Comparison of ENCODE assay signal across 8 cellular contexts in the genomic region with DNA sequence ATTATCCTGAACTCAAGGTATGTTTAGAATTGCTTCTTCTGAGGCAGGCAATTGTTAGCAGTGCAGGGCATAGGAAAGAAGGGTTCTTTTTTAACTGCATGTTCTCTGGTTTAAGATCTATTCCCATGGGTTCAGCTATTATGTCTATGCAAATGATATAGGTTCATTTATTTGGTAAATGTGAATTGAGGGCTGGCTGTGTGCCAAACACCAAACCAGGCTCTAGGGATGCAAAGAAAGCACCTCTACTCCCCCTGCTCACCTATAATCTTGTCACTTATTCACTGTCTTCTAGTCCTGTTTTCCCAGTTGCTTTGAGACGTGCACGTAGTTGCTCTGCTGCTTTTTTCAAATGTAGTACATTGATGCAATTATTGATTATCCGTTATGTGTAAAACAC. TPM values are rescaled to one million over a fixed set of nuclear protein-coding genes. Genes with fewer than 3 reads are reported as not detected.
A peak's percentile ranks its signal among the peaks of the same experiment; 100 is the strongest.
DNase-seq lines count a peak whose midpoint lies in the region; ATAC-seq and TF ChIP-seq lines count a peak whose summit lies in the region.

No MANE protein-coding gene starts in this region.

- DNase-seq in HCT116 (ENCODE audit: low read depth, low spot score) (no peak), glutamatergic neuron (no peak), occipital lobe (lab: John Stamatoyannopoulos, UW) (no peak), NCI-H2227 (lab: John Stamatoyannopoulos, UW; ENCODE audit: unreplicated experiment) (no peak)
- DNase-seq in stimulated activated CD4-positive, alpha-beta T cell treated with anti-CD3 and anti-CD28 coated beads, Interleukin-2, amount 100 ng/mL, for 24 hours, result no peak

- no peaks in the 10 kb centered on the region for H3K36me3 ChIP-seq in HCT116 (ENCODE audit: control insufficient read depth in 1 of 2, insufficient read depth in 2 of 2, low read length in 2 of 2)

- H3K27ac ChIP-seq in HCT116 (ENCODE audit: low read depth, low read length) (no peak overlapping the region), skin epidermis (peak overlapping the region in 18 of 21 experiments; percentile 10 to 92 (median 79))

- H3K4me3 ChIP-seq in HCT116 (replicated peaks in 1 of 2; ENCODE audit: low read depth in 1 of 2, low read length in 2 of 2) (peak overlapping the region; percentile 75 to 86), skin epidermis (peak overlapping the region; percentile 43 to 78 (median 69))

- H3K9me3 ChIP-seq in HCT116 (ENCODE audit: control insufficient read depth in 1 of 2, insufficient read depth in 1 of 2, low read depth in 1 of 2, low read length in 2 of 2), result no peaks in the 10 kb centered on the region

- H3K27me3 Mint-ChIP-seq in T-helper 1 cell treated with Interleukin-12 subunit alpha and Interleukin-12 subunit beta and Interleukin-4 antibody, amounts not matched to agents 30 μg/mL and 1 μg/mL, for 36 hours (ENCODE audit: low read depth), result peaks cover 4% of the 10 kb centered on the region
- H3K27me3 Mint-ChIP-seq in glutamatergic neuron (ENCODE audit: unreplicated experiment), result no peaks in the 10 kb centered on the region

- no TSS peak for BruUV-seq in HCT116 (replicated peaks; lab: Mats Ljungman, UMichigan)

- H2AFZ ChIP-seq in HCT116 (ENCODE audit: low read depth, low read length, poor library complexity, severe bottlenecking), result peak overlapping the region; percentile 89

- peaks cover 35% of the 10 kb centered on the region for H3K4me1 Mint-ChIP-seq in T-helper 1 cell treated with Interleukin-12 subunit alpha and Interleukin-12 subunit beta and Interleukin-4 antibody, amounts not matched to agents 30 μg/mL and 1 μg/mL, for 36 hours (ENCODE audit: low read depth)
- peaks cover 12% of the 10 kb centered on the region for H3K4me1 Mint-ChIP-seq in glutamatergic neuron (ENCODE audit: low read depth, unreplicated experiment)

- TF ChIP-seq RAD21 in HCT116 (IDR thresholded peaks at IDR 0.05; ENCODE audit: low read depth), result no peak

- H3K4me2 ChIP-seq in HCT116 (ENCODE audit: low read length), result peak overlapping the region; percentile 80

- POLR2A ChIA-PET in HCT116 (lab: Charles Lee), result no interaction called here

- peaks cover 9 to 19% of the 10 kb centered on the region in 2 experiments; a peak in 2 of 4 replicates for H3K4me1 ChIP-seq in HCT116 (ENCODE audit: control insufficient read depth in 1 of 2, insufficient read depth in 2 of 2, low read length in 2 of 2)

- no peaks in the 10 kb centered on the region for H3K27me3 ChIP-seq in HCT116 (ENCODE audit: insufficient read depth, low read length)

- H3K9me3 Mint-ChIP-seq in T-helper 1 cell treated with Interleukin-12 subunit alpha and Interleukin-12 subunit beta and Interleukin-4 antibody, amounts not matched to agents 30 μg/mL and 1 μg/mL, for 36 hours, result peaks cover 15% of the 10 kb centered on the region
- peaks cover 7% of the 10 kb centered on the region for H3K9me3 Mint-ChIP-seq in glutamatergic neuron (ENCODE audit: unreplicated experiment)

- RAD21 ChIA-PET in HCT116 (lab: Charles Lee; ENCODE audit: low non-redundant PET in 1 of 2, low total read pairs in 2 of 2, uncharacterized antibody in 2 of 2, unreplicated experiment in 2 of 2), result no interaction called here

- peak overlapping the region; percentile 99 for H3K4me3 Mint-ChIP-seq in T-helper 1 cell treated with Interleukin-12 subunit alpha and Interleukin-12 subunit beta and Interleukin-4 antibody, amounts not matched to agents 30 μg/mL and 1 μg/mL, for 36 hours
- H3K4me3 Mint-ChIP-seq in glutamatergic neuron (ENCODE audit: unreplicated experiment), result peak overlapping the region; percentile 99

- H3K36me3 Mint-ChIP-seq in T-helper 1 cell treated with Interleukin-12 subunit alpha and Interleukin-12 subunit beta and Interleukin-4 antibody, amounts not matched to agents 30 μg/mL and 1 μg/mL, for 36 hours (ENCODE audit: low read depth), result peaks cover 5% of the 10 kb centered on the region
- no peaks in the 10 kb centered on the region for H3K36me3 Mint-ChIP-seq in glutamatergic neuron (ENCODE audit: unreplicated experiment)

- peak overlapping the region; percentile 98 for H3K27ac Mint-ChIP-seq in T-helper 1 cell treated with Interleukin-12 subunit alpha and Interleukin-12 subunit beta and Interleukin-4 antibody, amounts not matched to agents 30 μg/mL and 1 μg/mL, for 36 hours
- peak overlapping the region; percentile 91 for H3K27ac Mint-ChIP-seq in glutamatergic neuron (ENCODE audit: unreplicated experiment)

- H3K9ac ChIP-seq in HCT116 (ENCODE audit: low read length), result no peak overlapping the region

- no peaks in the 10 kb centered on the region for H4K20me1 ChIP-seq in HCT116 (ENCODE audit: insufficient read depth)

- CTCF ChIA-PET in HCT116 (lab: Charles Lee), result interaction anchor here (0.9 kb wide), 1 partner anchor 11 kb away, joined by 3 read pairs; no protein-coding TSS in a partner anchor

- no peaks in the 10 kb centered on the region for H3K79me2 ChIP-seq in HCT116 (ENCODE audit: insufficient read depth, low read length)

- no peak for TF ChIP-seq POLR2A in HCT116 (IDR thresholded peaks at IDR 0.05; ENCODE audit: borderline replicate concordance, extremely low read depth, insufficient read depth, insufficient read length)

- no peak for ATAC-seq in HCT116
- no peak for ATAC-seq in HG03175 (IDR thresholded peaks at IDR 0.05; ENCODE audit: unreplicated experiment)

- H3K9me2 ChIP-seq in HCT116 (ENCODE audit: insufficient read depth), result no peaks in the 10 kb centered on the region

- TF ChIP-seq CTCF in HCT116 (IDR thresholded peaks at IDR 0.05 in 2 of 3, conservative IDR thresholded peaks at IDR 0.05 in 1 of 3; ENCODE audit: borderline replicate concordance in 1 of 3, insufficient read depth in 1 of 3, low read depth in 2 of 3, low read length in 2 of 3) (no peak), glutamatergic neuron (IDR thresholded peaks at IDR 0.05; ENCODE audit: partially characterized antibody, unreplicated experiment) (no peak)

- intact Hi-C loops in HCT116 (cut with micrococcal nuclease), result no loop called here

TF ChIP-seq in HCT116, 20 proteins besides CTCF, POLR2A, EP300 and RAD21:
- TF ChIP-seq POLR2AphosphoS5 (IDR thresholded peaks at IDR 0.05; ENCODE audit: low read depth, low read length) (no peak), EZH2phosphoT487 (IDR thresholded peaks at IDR 0.05; ENCODE audit: borderline replicate concordance) (no peak), FOSL1 (IDR thresholded peaks at IDR 0.05; ENCODE audit: low read depth) (no peak), JUND (IDR thresholded peaks at IDR 0.05) (no peak)
TF ChIP-seq in HCT116: peak in this region for 0.

RNA-seq across cellular contexts. Expression of a gene that starts 0.7 kb away (rescaled TPM):
- total RNA-seq in HCT116 (2021; ENCODE audit: unreplicated experiment) (10.8 TPM), glutamatergic neuron (ENCODE audit: unreplicated experiment) (61.6 TPM), occipital lobe (271 TPM)
- 7.6 and 8.7 TPM in 2 replicates for polyA plus RNA-seq in HCT116 (2012)
